Comparison of ENCODE assay signal across 19 cellular contexts in genomic region chrX:129718701-129719100, GRCh38. TPM values are rescaled to one million over a fixed set of nuclear protein-coding genes. Genes with fewer than 3 reads are reported as not detected.
A peak's percentile ranks its signal among the peaks of the same experiment; 100 is the strongest.
DNase-seq lines count a peak whose midpoint lies in the region; ATAC-seq and TF ChIP-seq lines count a peak whose summit lies in the region.
"Had no signal": no experiment of that assay in that cellular context is flagged by ENCODE, and none has a peak within 500 bp of the region (broad histone marks: within the 10 kb centered on the region; RNA-seq: fewer than 3 reads in every experiment).

No MANE protein-coding gene starts in this region.

- H2AFZ ChIP-seq in DND-41 (ENCODE audit: low read depth, low read length) (no peak overlapping the region), Karpas-422 (ENCODE audit: low read length) (no peak overlapping the region)

- H3K9ac ChIP-seq in DND-41 (ENCODE audit: low read depth, low read length) (no peak overlapping the region), Karpas-422 (ENCODE audit: low read length) (no peak overlapping the region)
- H3K9ac ChIP-seq: KMS-11 had no signal

- no peaks in the 10 kb centered on the region for H3K36me3 ChIP-seq in DND-41 (ENCODE audit: insufficient read depth, low read length)
- H3K36me3 ChIP-seq in Karpas-422 (ENCODE audit: insufficient read depth, low read length) = no peaks in the 10 kb centered on the region
- no peaks in the 10 kb centered on the region for H3K36me3 ChIP-seq in heart left ventricle
- H3K36me3 ChIP-seq: BE2C had no signal

- no peaks in the 10 kb centered on the region for H3K9me2 ChIP-seq in Karpas-422 (replicated peaks; ENCODE audit: insufficient read depth, low read length)

- H3K27ac ChIP-seq in DND-41 (ENCODE audit: low read length) = peak overlapping the region; percentile 44; the same call in 1 of the 2 replicates
- no peak overlapping the region for H3K27ac ChIP-seq in Karpas-422 (ENCODE audit: low read length)
- no peak overlapping the region for H3K27ac ChIP-seq in heart left ventricle
- H3K27ac ChIP-seq: KMS-11 had no signal

- H3K27ac Mint-ChIP-seq in dendritic cell treated with granulocyte-macrophage colony-stimulating factor and Interleukin-4, amounts not matched to agents 40 ng/mL and 50 ng/mL, for 4 days = peak overlapping the region; percentile 30
- H3K27ac Mint-ChIP-seq: CD4-positive, CD25-positive, alpha-beta regulatory T cell had no signal

- H3K27me3 Mint-ChIP-seq in dendritic cell treated with granulocyte-macrophage colony-stimulating factor and Interleukin-4, amounts not matched to agents 40 ng/mL and 50 ng/mL, for 4 days = peaks cover 6% of the 10 kb centered on the region

- H4K20me1 ChIP-seq in DND-41 (ENCODE audit: insufficient read depth, low read length) = no peaks in the 10 kb centered on the region
- H4K20me1 ChIP-seq in Karpas-422 (ENCODE audit: insufficient read depth, low read depth, low read length) = no peaks in the 10 kb centered on the region

- H3K4me1 ChIP-seq in DND-41 (ENCODE audit: insufficient read depth, low read length) (peaks cover 4% of the 10 kb centered on the region; the same call in 1 of the 2 replicates), Karpas-422 (ENCODE audit: low read length) (no peaks in the 10 kb centered on the region), heart left ventricle (peaks cover 0 to 3% (median 0%) of the 10 kb centered on the region in 12 donors)
- H3K4me1 ChIP-seq: BE2C had no signal

- peaks cover 11% of the 10 kb centered on the region for H3K4me1 Mint-ChIP-seq in dendritic cell treated with granulocyte-macrophage colony-stimulating factor and Interleukin-4, amounts not matched to agents 40 ng/mL and 50 ng/mL, for 4 days (ENCODE audit: low read depth)

- ATAC-seq in DND-41 (ENCODE audit: insufficient read depth, low read depth) (0 out of 3 replicates have a peak, but pooled peaks have one; percentile 27), heart left ventricle (no peak)
- ATAC-seq: Panc1 had no signal

- TF ChIP-seq CTCF in DND-41 (IDR thresholded peaks at IDR 0.05; ENCODE audit: borderline replicate concordance, extremely low read depth, low read length, poor library complexity, severe bottlenecking) = no peak
- TF ChIP-seq CTCF in heart left ventricle (IDR thresholded peaks at IDR 0.05) = no peak

- H3K36me3 Mint-ChIP-seq in dendritic cell treated with granulocyte-macrophage colony-stimulating factor and Interleukin-4, amounts not matched to agents 40 ng/mL and 50 ng/mL, for 4 days (ENCODE audit: low read depth) = no peaks in the 10 kb centered on the region
- H3K36me3 Mint-ChIP-seq: CD4-positive, CD25-positive, alpha-beta regulatory T cell had no signal

- H3K27me3 ChIP-seq in DND-41 (ENCODE audit: insufficient read depth, low read length, poor library complexity) (no peaks in the 10 kb centered on the region), Karpas-422 (ENCODE audit: low read length) (no peaks in the 10 kb centered on the region), heart left ventricle (peaks cover 0 to 6% (median 0%) of the 10 kb centered on the region in 9 donors)
- H3K27me3 ChIP-seq: BE2C had no signal

- intact Hi-C loops in dendritic cell treated with granulocyte-macrophage colony-stimulating factor and Interleukin-4, amounts not matched to agents 40 ng/mL and 50 ng/mL, for 4 days (cut with micrococcal nuclease) = no loop called here
- intact Hi-C loops in heart left ventricle (cut with DNase I) = loop anchor here in 1 of 10 donors (5.0 kb wide), 1 partner anchor 71 kb away; no protein-coding TSS in a partner anchor

- H3K9me3 ChIP-seq in DND-41 (ENCODE audit: insufficient read depth, low read length, severe bottlenecking) = no peaks in the 10 kb centered on the region
- no peaks in the 10 kb centered on the region for H3K9me3 ChIP-seq in Karpas-422 (ENCODE audit: low read length)
- no peaks in the 10 kb centered on the region for H3K9me3 ChIP-seq in heart left ventricle
- H3K9me3 ChIP-seq: BE2C had no signal

- no peak for TF ChIP-seq POLR2A in heart left ventricle (IDR thresholded peaks at IDR 0.05)

- no peak overlapping the region for H3K4me3 ChIP-seq in DND-41 (ENCODE audit: low read depth in 1 of 2, low read length in 2 of 2)
- H3K4me3 ChIP-seq in Karpas-422 (ENCODE audit: low read length) = no peak overlapping the region
- H3K4me3 ChIP-seq in heart left ventricle = no peak overlapping the region

- 75 to 86% (median 81%) methylated on average over 5 of the region's 5 CpGs for WGBS in heart left ventricle, 4 donors

- no peak overlapping the region for H3K4me2 ChIP-seq in DND-41 (ENCODE audit: insufficient read depth, low read length)
- H3K4me2 ChIP-seq in Karpas-422 (ENCODE audit: low read depth, low read length, poor library complexity, severe bottlenecking) = no peak overlapping the region
- H3K4me2 ChIP-seq: KMS-11 had no signal

- H3K79me2 ChIP-seq in DND-41 (ENCODE audit: insufficient read depth, low read length) (no peaks in the 10 kb centered on the region), Karpas-422 (ENCODE audit: low read length) (no peaks in the 10 kb centered on the region)

- DNase-seq in DND-41 (no peak), Karpas-422 (peak; percentile 20), mesenteric fat pad (ENCODE audit: low spot score) (peak; percentile 43), amniotic stem cell (lab: John Stamatoyannopoulos, UW) (no peak), heart left ventricle (no peak), NCI-H2081 treated with DMSO at 0.1 percent for 48 hours (lab: John Stamatoyannopoulos, UW) (no peak)
- DNase-seq: BE2C; CD4-positive, CD25-positive, alpha-beta regulatory T cell; IMR-90; NCI-H1417 treated with DMSO at 0.1 percent for 48 hours; NCI-H187; NCI-H2107; NCI-H446 treated with DMSO at 0.1 percent for 48 hours; NCI-H526 treated with DMSO at 0.1 percent for 48 hours had no signal

- H3K4me3 Mint-ChIP-seq in dendritic cell treated with granulocyte-macrophage colony-stimulating factor and Interleukin-4, amounts not matched to agents 40 ng/mL and 50 ng/mL, for 4 days = no peak overlapping the region
- H3K4me3 Mint-ChIP-seq: CD4-positive, CD25-positive, alpha-beta regulatory T cell had no signal

- no peaks in the 10 kb centered on the region for H3K9me3 Mint-ChIP-seq in dendritic cell treated with granulocyte-macrophage colony-stimulating factor and Interleukin-4, amounts not matched to agents 40 ng/mL and 50 ng/mL, for 4 days

RNA-seq across cellular contexts. Expression of gene XPNPEP2, which starts 20.1 kb away (rescaled TPM):
- total RNA-seq in Karpas-422 (2014; rRNA removed; shearing (Covaris generic); ENCODE audit: low replicate concordance) = not detected in 2 replicates
- 9.6 TPM for total RNA-seq in mesenteric fat pad
- total RNA-seq in heart left ventricle = 1 to 10 TPM in 3 of 9 donors, under 1 TPM in 6; 0.19 to 2.1 (median 0.56) TPM
- under 1 TPM; 0.19 to 0.55 TPM for polyA plus RNA-seq in heart left ventricle
- total RNA-seq: A673, M059J had no signal

Comparison
In these comparisons a context has a peak if more than half of its experiments do, and no peak if none do; other contexts are left out.
1. DNase-seq: peak in Karpas-422 (single experiment) and mesenteric fat pad (single experiment); none in DND-41 (single experiment), amniotic stem cell (single experiment), heart left ventricle (0 of 5) and NCI-H2081 treated with DMSO at 0.1 percent for 48 hours (single experiment).